8 cellular contexts compared by ENCODE assay signal in genomic region chr2:11344956-11345671, GRCh38. TPM values are rescaled to one million over a fixed set of nuclear protein-coding genes. Genes with fewer than 3 reads are reported as not detected.
DNase-seq lines count a peak whose midpoint lies in the region; ATAC-seq, FAIRE-seq and TF ChIP-seq lines count a peak whose summit lies in the region.

No MANE protein-coding gene starts in this region.

- SMC1A ChIA-PET in GM12878 (lab: Charles Lee; ENCODE audit: uncharacterized antibody, unreplicated experiment): interaction anchor here (0.6 to 1.3 kb wide), 2 partner anchors 31 to 118 kb away, joined by 3 read pairs; no protein-coding TSS in a partner anchor

- H2AFZ ChIP-seq in OCI-LY7 (ENCODE audit: low read length) (peak overlapping the region; percentile 70), GM12878 (ENCODE audit: control insufficient read depth, low read depth, low read length) (peak overlapping the region; percentile 73)

- H3K27me3 ChIP-seq in GM12878 (replicated peaks in 1 of 2; ENCODE audit: control insufficient read depth in 2 of 2, insufficient read depth in 2 of 2, low read length in 1 of 2): no peaks in the 10 kb centered on the region
- no peaks in the 10 kb centered on the region for H3K27me3 ChIP-seq in iPS-15b (ENCODE audit: control insufficient read depth, insufficient read depth, low read length)

- H3K9ac ChIP-seq in GM12878 (ENCODE audit: control insufficient read depth, insufficient read depth, low read length) (peak overlapping the region; percentile 79), iPS-15b (ENCODE audit: low read depth, low read length) (peak overlapping the region; percentile 68)

- no peak for TF ChIP-seq EP300 in GM12878 (IDR thresholded peaks at IDR 0.05; ENCODE audit: borderline replicate concordance in 1 of 2, control insufficient read depth in 1 of 2, low read depth in 2 of 2, low read length in 2 of 2)

- intact Hi-C loops in OCI-LY7 (cut with micrococcal nuclease; ENCODE audit: unreplicated experiment): loop anchor here (2.0 to 5.0 kb wide), 2 partner anchors 190 to 533 kb away; partner anchors contain the start of genes PDIA6 and SLC66A3
- intact Hi-C loops in GM12878 (cut with micrococcal nuclease; ENCODE audit: unreplicated experiment): loop anchor here (5.0 to 10.0 kb wide), 2 partner anchors 113 to 210 kb away; a partner anchor contains a TSS
- intact Hi-C loops in sciatic nerve (cut with DNase I): loop anchor here (5.0 kb wide), 1 partner anchor 1327 kb away; no protein-coding TSS in a partner anchor

- in situ Hi-C loops in GM12878 (cut with MboI): no loop called here

- no peak for TF ChIP-seq POLR2A in GM12878 (IDR thresholded peaks at IDR 0.05; ENCODE audit: low read depth, low read length)

- BruUV-seq in OCI-LY7 (replicated peaks; lab: Mats Ljungman, UMichigan): no TSS peak
- BruUV-seq in GM12878 (replicated peaks; lab: Mats Ljungman, UMichigan): TSS peak; percentile 62

- H4K20me1 ChIP-seq in OCI-LY7 (ENCODE audit: insufficient read depth, low read length) (peaks cover 16% of the 10 kb centered on the region), GM12878 (ENCODE audit: control insufficient read depth, insufficient read depth) (no peaks in the 10 kb centered on the region)

- H3K27ac ChIP-seq in OCI-LY7 (ENCODE audit: low read depth, low read length, poor library complexity, severe bottlenecking) (no peak overlapping the region), GM12878 (ENCODE audit: control insufficient read depth, insufficient read depth) (peak overlapping the region; percentile 66; the same call in 1 of the 2 replicates)

- H3K9me3 ChIP-seq in OCI-LY7 (ENCODE audit: low read length) (no peaks in the 10 kb centered on the region), GM12878 (replicated peaks; ENCODE audit: control insufficient read depth, insufficient read depth, low read length) (no peaks in the 10 kb centered on the region), iPS-15b (ENCODE audit: control insufficient read depth, insufficient read depth, low read length) (no peaks in the 10 kb centered on the region)

- TF ChIP-seq CTCF in OCI-LY7 (conservative IDR thresholded peaks at IDR 0.05; ENCODE audit: low read length) (no peak), GM12878 (IDR thresholded peaks at IDR 0.05 in 2 of 3, conservative IDR thresholded peaks at IDR 0.05 in 1 of 3; ENCODE audit: control insufficient read depth in 2 of 3, extremely low read depth in 1 of 3, insufficient read depth in 1 of 3, low read depth in 3 of 3, low read length in 3 of 3) (no peak)

- CTCF ChIA-PET in OCI-LY7 (lab: Charles Lee; ENCODE audit: unreplicated experiment): interaction anchor here (1.1 kb wide), 1 partner anchor 212 kb away, joined by 3 read pairs; a partner anchor contains a TSS
- CTCF ChIA-PET in GM12878 (lab: Yijun Ruan, JAX): interaction anchor here (0.6 to 3.2 kb wide), 3 partner anchors 8 to 239 kb away, joined by 3 to 13 read pairs (median 3); no protein-coding TSS in a partner anchor

- H3K4me2 ChIP-seq in OCI-LY7 (ENCODE audit: low read length) (peak overlapping the region; percentile 61), GM12878 (ENCODE audit: control insufficient read depth, insufficient read depth) (peak overlapping the region; percentile 49)

- peak; percentile 48 to 59 for ATAC-seq in activated CD4-positive, CD25-positive, alpha-beta regulatory T cell treated with anti-CD3 and anti-CD28 coated beads, Interleukin-2, amount 50 U/mL, for 24 hours
- ATAC-seq in HG02798 (IDR thresholded peaks at IDR 0.05; ENCODE audit: poor library complexity, unreplicated experiment): peak; percentile 43
- peak; percentile 26 for ATAC-seq in GM12878
- ATAC-seq in sciatic nerve: peak; percentile 82

- H3K36me3 ChIP-seq in OCI-LY7 (ENCODE audit: insufficient read depth, low read length) (no peaks in the 10 kb centered on the region), GM12878 (ENCODE audit: control insufficient read depth in 2 of 2, insufficient read depth in 2 of 2, low read length in 1 of 2) (no peaks in the 10 kb centered on the region), iPS-15b (ENCODE audit: control insufficient read depth, insufficient read depth, low read length) (no peaks in the 10 kb centered on the region)

- no peak for DNase-seq in activated CD4-positive, CD25-positive, alpha-beta regulatory T cell treated with anti-CD3 and anti-CD28 coated beads, Interleukin-2, amount 50 U/mL, for 72 hours
- DNase-seq in OCI-LY7 (ENCODE audit: low spot score): peak; percentile 13
- no peak for DNase-seq in GM12878 (ENCODE audit: low read depth, low spot score)
- DNase-seq in sciatic nerve (ENCODE audit: low spot score): peak; percentile 81
- DNase-seq in NCI-H345 (lab: John Stamatoyannopoulos, UW): no peak

- H3K4me1 ChIP-seq in OCI-LY7 (ENCODE audit: insufficient read depth, low read length, poor library complexity, severe bottlenecking): peaks cover 25% of the 10 kb centered on the region
- H3K4me1 ChIP-seq in GM12878 (ENCODE audit: control insufficient read depth, insufficient read depth, low read length): no peaks in the 10 kb centered on the region
- peaks cover 10% of the 10 kb centered on the region for H3K4me1 ChIP-seq in iPS-15b (ENCODE audit: control insufficient read depth, insufficient read depth, low read length)

- H3K9me2 ChIP-seq in OCI-LY7 (ENCODE audit: insufficient read depth, low read length): no peaks in the 10 kb centered on the region

- WGBS in GM12878 (ENCODE audit: insufficient coverage, insufficient replicate concordance, low lambda C conversion rate, missing lambda C conversion rate): 15% methylated on average over 38 of the region's 58 CpGs

- TF ChIP-seq RAD21 in GM12878 (IDR thresholded peaks at IDR 0.05; ENCODE audit: insufficient read depth, low read depth, low read length): no peak

- POLR2A ChIA-PET in OCI-LY7 (lab: Charles Lee): interaction anchor here (0.8 to 1.2 kb wide), 6 partner anchors 15 to 213 kb away, joined by 3 to 4 read pairs (median 3); a partner anchor contains a TSS
- POLR2A ChIA-PET in GM12878 (lab: Charles Lee): interaction anchor here (0.9 kb wide), 1 partner anchor 19 kb away, joined by 3 read pairs; no protein-coding TSS in a partner anchor

- H3K79me2 ChIP-seq in OCI-LY7 (ENCODE audit: insufficient read depth, low read depth, low read length) (peaks cover 37% of the 10 kb centered on the region), GM12878 (ENCODE audit: control insufficient read depth, insufficient read depth, low read length) (peaks cover 38% of the 10 kb centered on the region)

- RAD21 ChIA-PET in GM12878 (lab: Charles Lee; ENCODE audit: unreplicated experiment): interaction anchor here (1.3 to 1.6 kb wide), 2 partner anchors 111 to 121 kb away, joined by 3 to 7 read pairs; partner anchors contain the start of gene E2F6

- no peak for FAIRE-seq in GM12878 (lab: Jason Lieb, UNC)

- H3K4me3 ChIP-seq in OCI-LY7 (ENCODE audit: low read depth, low read length, poor library complexity, severe bottlenecking) (peak overlapping the region; percentile 89), GM12878 (peak overlapping the region; percentile 68), iPS-15b (ENCODE audit: low read depth, low read length) (peak overlapping the region; percentile 75)

TF ChIP-seq in GM12878, 131 proteins besides CTCF, POLR2A, EP300 and RAD21 (continues in another document):
- TF ChIP-seq ELK1 (IDR thresholded peaks at IDR 0.05; ENCODE audit: low read depth, low read length) (no peak), YY1 (IDR thresholded peaks at IDR 0.05; ENCODE audit: low read depth, low read length) (no peak), CEBPB (IDR thresholded peaks at IDR 0.05; ENCODE audit: borderline replicate concordance in 1 of 2, low read depth in 2 of 2, low read length in 2 of 2) (no peak), IRF4 (IDR thresholded peaks at IDR 0.05; ENCODE audit: low read depth, low read length) (no peak), ATF2 (IDR thresholded peaks at IDR 0.05; ENCODE audit: low read length) (no peak), STAT3 (IDR thresholded peaks at IDR 0.05; ENCODE audit: low read depth, low read length) (no peak)

RNA-seq across cellular contexts. Expression of gene ROCK2, which starts 0.7 kb away (rescaled TPM):
- total RNA-seq in OCI-LY7 (2014; rRNA removed; shearing (Covaris generic)): 12.4 and 15.5 TPM in 2 replicates
- total RNA-seq in OCI-LY7 (2022) (21.0 and 23.4 TPM in 2 replicates), GM12878 (2014; rRNA removed) (12.5 and 17.7 TPM in 2 replicates), GM12878 (2014; rRNA removed; fragmentation: Illumina TruSeq; extraction: Trizol) (22.1 and 22.5 TPM in 2 replicates), GM12878 (2021) (16.3 and 19.3 TPM in 2 replicates), sciatic nerve (91.6 TPM)
- 48.5 and 57.0 TPM in 2 replicates for total RNA-seq in GM12878 (2013; cell fraction: nucleolus; rRNA removed)
- 3.0 TPM for polyA plus RNA-seq in GM12878 (2011; ENCODE audit: low read depth)
- polyA plus RNA-seq in GM12878 (2011; rRNA removed) (5.1 and 9.1 TPM in 2 replicates), GM12878 (2014; fragmentation: Illumina TruSeq; extraction: Trizol) (12.7 and 15.8 TPM in 2 replicates), GM12878 (2014; fragmentation: Nextera tagmentation; extraction: Ambion mirVana) (1 to 10 TPM; 4.6 to 5.8 TPM), GM12878 (2014; rRNA removed) (6.3 and 7.6 TPM in 2 replicates), GM12878 (2016; fragmentation: Nextera tagmentation; extraction: Ambion mirVana) (1 to 10 TPM; 5.6 to 9.0 TPM)
- 1.6 and 2.3 TPM in 2 replicates for polyA plus RNA-seq in GM12878 (2011; cell fraction: cytosol; rRNA removed)
- polyA plus RNA-seq in GM12878 (2011; cell fraction: nucleus; rRNA removed): 3.3 and 5.0 TPM in 2 replicates
- polyA plus RNA-seq in GM12878 (2012): 5.2 and 6.6 TPM in 2 replicates
- 9.1 and 14.3 TPM in 2 replicates for polyA minus RNA-seq in GM12878 (2011; rRNA and poly(A)+ RNA removed)
- 3.7 and 4.7 TPM in 2 replicates for polyA minus RNA-seq in GM12878 (2011; cell fraction: cytosol; rRNA and poly(A)+ RNA removed)
- polyA minus RNA-seq in GM12878 (2011; cell fraction: nucleus; rRNA and poly(A)+ RNA removed): 8.5 and 13.8 TPM in 2 replicates

Comparison
In these comparisons a context has a peak if more than half of its experiments do, and no peak if none do; other contexts are left out.
1. ATAC-seq: peak in every context shown above with its lines; median percentile 82 in sciatic nerve; 54 in activated CD4-positive, CD25-positive, alpha-beta regulatory T cell treated with anti-CD3 and anti-CD28 coated beads, Interleukin-2, amount 50 U/mL, for 24 hours; 43 in HG02798; 26 in GM12878.
2. DNase-seq: peak in OCI-LY7 (single experiment) and sciatic nerve (single experiment); none in activated CD4-positive, CD25-positive, alpha-beta regulatory T cell treated with anti-CD3 and anti-CD28 coated beads, Interleukin-2, amount 50 U/mL, for 72 hours (single experiment), GM12878 (single experiment) and NCI-H345 (single experiment).
3. Peak in every context shown above with its lines, with median percentiles within 50 percentile points of each other: H3K4me3 ChIP-seq.